In genomic region chr11:111422494-111423249, GRCh38 we compare ENCODE assay signal across 9 cellular contexts. TPM values are rescaled to one million over a fixed set of nuclear protein-coding genes. Genes with fewer than 3 reads are reported as not detected.
DNase-seq lines count a peak whose midpoint lies in the region; ATAC-seq and TF ChIP-seq lines count a peak whose summit lies in the region.
"Had no signal": no experiment of that assay in that cellular context is flagged by ENCODE, and none has a peak within 500 bp of the region (broad histone marks: within the 10 kb centered on the region; RNA-seq: fewer than 3 reads in every experiment).

No MANE protein-coding gene starts in this region.

- DNase-seq in NCI-H2029 (lab: John Stamatoyannopoulos, UW) (peak; percentile 49), NCI-H2029 treated with DMSO at 0.1 percent for 48 hours (lab: John Stamatoyannopoulos, UW) (no peak), HFFc6 (no peak), NCI-H1048 (lab: John Stamatoyannopoulos, UW) (peak; percentile 72), MCF 10A (ENCODE audit: unreplicated experiment) (peak; percentile 62), right lobe of liver (peak in 2 of 3 donors; percentile 41 to 58)
- DNase-seq in T-helper 2 cell treated with Interferon-gamma antibody and Interleukin-4, amounts not matched to agents 5 μg/mL and 100 μg/mL, for 36 hours (ENCODE audit: low spot score), result peak; percentile 38
- DNase-seq in stimulated activated naive B cell treated with anti-CD40 and anti-IgM and Interleukin-4, amounts not matched to agents 10 μg/mL and 1 μg/mL and 100 μg/mL, for 72 hours, result peak; percentile 67

- WGBS in right lobe of liver (ENCODE audit: insufficient coverage, low coverage, low lambda C conversion rate, missing lambda C conversion rate), result 28% methylated on average over 9 of the region's 12 CpGs

- CTCF ChIA-PET in MCF 10A (lab: Yijun Ruan, JAX), result interaction anchor here (0.7 to 16.5 kb wide), 10 partner anchors 9 to 963 kb away, joined by 3 to 233 read pairs (median 4); no protein-coding TSS in a partner anchor

- H3K4me3 Mint-ChIP-seq in HFFc6, result no peak overlapping the region
- no peak overlapping the region for H3K4me3 Mint-ChIP-seq in T-helper 2 cell treated with Interferon-gamma antibody and Interleukin-4, amounts not matched to agents 5 μg/mL and 100 μg/mL, for 36 hours
- H3K4me3 Mint-ChIP-seq in MCF 10A (ENCODE audit: unreplicated experiment), result no peak overlapping the region
- no peak overlapping the region for H3K4me3 Mint-ChIP-seq in stimulated activated naive B cell treated with anti-CD40 and anti-IgM and Interleukin-4, amounts not matched to agents 10 μg/mL and 1 μg/mL and 100 μg/mL, for 72 hours
- H3K4me3 Mint-ChIP-seq: CD8-positive, alpha-beta memory T cell had no signal

- intact Hi-C loops in MCF 10A (cut with micrococcal nuclease) (loop anchor here (1.0 kb wide), 1 partner anchor 139 kb away; no protein-coding TSS in a partner anchor), right lobe of liver (cut with DNase I) (loop anchor here (5.0 kb wide), 2 partner anchors 125 to 140 kb away; partner anchors contain the start of gene POU2AF3 (in 1 of the 2))

- H3K9me3 Mint-ChIP-seq in HFFc6 (no peaks in the 10 kb centered on the region), MCF 10A (ENCODE audit: unreplicated experiment) (no peaks in the 10 kb centered on the region)
- no peaks in the 10 kb centered on the region for H3K9me3 Mint-ChIP-seq in T-helper 2 cell treated with Interferon-gamma antibody and Interleukin-4, amounts not matched to agents 5 μg/mL and 100 μg/mL, for 36 hours
- H3K9me3 Mint-ChIP-seq in stimulated activated naive B cell treated with anti-CD40 and anti-IgM and Interleukin-4, amounts not matched to agents 10 μg/mL and 1 μg/mL and 100 μg/mL, for 72 hours, result peaks cover 0 to 2% of the 10 kb centered on the region in 2 donors
- H3K9me3 Mint-ChIP-seq: CD8-positive, alpha-beta memory T cell had no signal

- no peak overlapping the region for H3K4me3 ChIP-seq in right lobe of liver

- no peak overlapping the region for H3K27ac ChIP-seq in right lobe of liver

- TF ChIP-seq POLR2A in right lobe of liver (IDR thresholded peaks at IDR 0.05), result no peak

- H3K27me3 Mint-ChIP-seq in HFFc6 (ENCODE audit: insufficient read depth) (peaks cover 36% of the 10 kb centered on the region), MCF 10A (ENCODE audit: insufficient read depth, unreplicated experiment) (no peaks in the 10 kb centered on the region)
- H3K27me3 Mint-ChIP-seq in T-helper 2 cell treated with Interferon-gamma antibody and Interleukin-4, amounts not matched to agents 5 μg/mL and 100 μg/mL, for 36 hours (ENCODE audit: low read depth), result peaks cover 4% of the 10 kb centered on the region
- no peaks in the 10 kb centered on the region for H3K27me3 Mint-ChIP-seq in stimulated activated naive B cell treated with anti-CD40 and anti-IgM and Interleukin-4, amounts not matched to agents 10 μg/mL and 1 μg/mL and 100 μg/mL, for 72 hours

- H3K4me1 Mint-ChIP-seq in HFFc6 (ENCODE audit: low read depth) (no peaks in the 10 kb centered on the region), MCF 10A (ENCODE audit: insufficient read depth, unreplicated experiment) (peaks cover 17% of the 10 kb centered on the region)
- peaks cover 6% of the 10 kb centered on the region for H3K4me1 Mint-ChIP-seq in T-helper 2 cell treated with Interferon-gamma antibody and Interleukin-4, amounts not matched to agents 5 μg/mL and 100 μg/mL, for 36 hours (ENCODE audit: low read depth)
- peaks cover 42 to 57% of the 10 kb centered on the region in 2 donors for H3K4me1 Mint-ChIP-seq in stimulated activated naive B cell treated with anti-CD40 and anti-IgM and Interleukin-4, amounts not matched to agents 10 μg/mL and 1 μg/mL and 100 μg/mL, for 72 hours

- peak; percentile 76 for TF ChIP-seq CTCF in HFFc6 (IDR thresholded peaks at IDR 0.05)
- peak; percentile 43 for TF ChIP-seq CTCF in MCF 10A (IDR thresholded peaks at IDR 0.05; ENCODE audit: unreplicated experiment)
- peak; percentile 67 to 84 (median 76) for TF ChIP-seq CTCF in right lobe of liver (IDR thresholded peaks at IDR 0.05)

- POLR2A ChIA-PET in MCF 10A (lab: Yijun Ruan, JAX), result interaction anchor here (1.0 to 1.2 kb wide), 2 partner anchors 11 to 140 kb away, joined by 3 to 4 read pairs; no protein-coding TSS in a partner anchor

- H3K36me3 ChIP-seq in right lobe of liver, result no peaks in the 10 kb centered on the region

- H3K27ac Mint-ChIP-seq in HFFc6 (no peak overlapping the region), MCF 10A (ENCODE audit: low read depth, unreplicated experiment) (no peak overlapping the region)
- H3K27ac Mint-ChIP-seq in T-helper 2 cell treated with Interferon-gamma antibody and Interleukin-4, amounts not matched to agents 5 μg/mL and 100 μg/mL, for 36 hours, result no peak overlapping the region
- peak overlapping the region; percentile 66 for H3K27ac Mint-ChIP-seq in stimulated activated naive B cell treated with anti-CD40 and anti-IgM and Interleukin-4, amounts not matched to agents 10 μg/mL and 1 μg/mL and 100 μg/mL, for 72 hours
- H3K27ac Mint-ChIP-seq: CD8-positive, alpha-beta memory T cell had no signal

- no peaks in the 10 kb centered on the region for H3K27me3 ChIP-seq in right lobe of liver

- peak; percentile 75 to 93 (median 82) for ATAC-seq in right lobe of liver
- ATAC-seq in stimulated activated naive B cell treated with anti-CD40 and anti-IgM and Interleukin-4, amounts not matched to agents 10 μg/mL and 1 μg/mL and 100 μg/mL, for 72 hours (replicated peaks), result peak; percentile 80 to 81

- no peaks in the 10 kb centered on the region for H3K9me3 ChIP-seq in right lobe of liver

- BruUV-seq in MCF 10A (replicated peaks; lab: Mats Ljungman, UMichigan), result no TSS peak

- H3K36me3 Mint-ChIP-seq in HFFc6 (ENCODE audit: low read depth), result no peaks in the 10 kb centered on the region
- H3K36me3 Mint-ChIP-seq in T-helper 2 cell treated with Interferon-gamma antibody and Interleukin-4, amounts not matched to agents 5 μg/mL and 100 μg/mL, for 36 hours (ENCODE audit: low read depth), result no peaks in the 10 kb centered on the region
- no peaks in the 10 kb centered on the region for H3K36me3 Mint-ChIP-seq in MCF 10A (ENCODE audit: insufficient read depth, unreplicated experiment)
- H3K36me3 Mint-ChIP-seq in stimulated activated naive B cell treated with anti-CD40 and anti-IgM and Interleukin-4, amounts not matched to agents 10 μg/mL and 1 μg/mL and 100 μg/mL, for 72 hours, result peaks cover 0 to 6% of the 10 kb centered on the region in 2 donors
- H3K36me3 Mint-ChIP-seq: CD8-positive, alpha-beta memory T cell had no signal

- H3K4me1 ChIP-seq in right lobe of liver, result peaks cover 0 to 23% (median 3%) of the 10 kb centered on the region in 4 donors

RNA-seq across cellular contexts. Expression of gene POU2AF1, which starts 43.6 kb away (rescaled TPM):
- total RNA-seq in HFFc6 (2021; fragmentation: NEBNext Ultra II Directional; extraction: Animal tissue kit (Norgen Biotek cat#: 25700)), result not detected
- total RNA-seq in MCF 10A (2022) (not detected in 2 replicates), right lobe of liver (1 to 10 TPM in 2 of 6 experiments, under 1 TPM in 4; 0.06 to 2.4 (median 0.63) TPM)

Comparison
In these comparisons a context has a peak if more than half of its experiments do, and no peak if none do; other contexts are left out.
1. DNase-seq: peak in NCI-H2029 (single experiment), NCI-H1048 (single experiment), T-helper 2 cell treated with Interferon-gamma antibody and Interleukin-4, amounts not matched to agents 5 μg/mL and 100 μg/mL, for 36 hours (single experiment), MCF 10A (single experiment), right lobe of liver (2 of 3) and stimulated activated naive B cell treated with anti-CD40 and anti-IgM and Interleukin-4, amounts not matched to agents 10 μg/mL and 1 μg/mL and 100 μg/mL, for 72 hours (single experiment); none in NCI-H2029 treated with DMSO at 0.1 percent for 48 hours (single experiment) and HFFc6 (single experiment).
2. Peak in every context shown above with its lines, with median percentiles within 50 percentile points of each other: CTCF ChIP-seq.